ENCODE assay signal across 1 cellular context in genomic region chr14:100654814-100655795, GRCh38.
TF ChIP-seq lines count a peak whose summit lies in the region.

No MANE protein-coding gene starts in this region.

TF ChIP-seq in HepG2, 621 proteins besides CTCF, POLR2A, EP300 and RAD21 (continued from another document and continues in another):
- TF ChIP-seq ZNF407 (CRISPR knock-in tag; IDR thresholded peaks at IDR 0.05; ENCODE audit: not compliant biosample characterization) (no peak), YY1 (IDR thresholded peaks at IDR 0.05; ENCODE audit: insufficient read depth, insufficient replicate concordance, low read depth, low read length) (peak; percentile 45), GMEB1 (CRISPR knock-in tag; IDR thresholded peaks at IDR 0.05; ENCODE audit: borderline replicate concordance) (0 out of 2 replicates have a peak, but pooled peaks have one; percentile 27), MYC (CRISPR knock-in tag; IDR thresholded peaks at IDR 0.05; ENCODE audit: borderline replicate concordance) (peak; percentile 51; the same call in 1 of the 2 replicates), ARID5B (CRISPR knock-in tag; IDR thresholded peaks at IDR 0.05) (peak; percentile 20; the same call in 1 of the 2 replicates), ZGPAT (CRISPR knock-in tag; IDR thresholded peaks at IDR 0.05) (peak; percentile 31; the same call in 1 of the 2 replicates), CENPT (CRISPR knock-in tag; IDR thresholded peaks at IDR 0.05; ENCODE audit: low read depth) (no peak), ZNF580 (CRISPR knock-in tag; IDR thresholded peaks at IDR 0.05; ENCODE audit: borderline replicate concordance, low read depth) (peak; percentile 41; the same call in 1 of the 2 replicates), ZBTB42 (CRISPR knock-in tag; IDR thresholded peaks at IDR 0.05) (0 out of 2 replicates have a peak, but pooled peaks have one; percentile 58), ZNF768 (CRISPR knock-in tag; IDR thresholded peaks at IDR 0.05) (peak; percentile 71), REPIN1 (CRISPR knock-in tag; IDR thresholded peaks at IDR 0.05; ENCODE audit: borderline replicate concordance, low read depth) (0 out of 2 replicates have a peak, but pooled peaks have one; percentile 32), ZNF512B (CRISPR knock-in tag; IDR thresholded peaks at IDR 0.05; ENCODE audit: borderline replicate concordance) (0 out of 2 replicates have a peak, but pooled peaks have one; percentile 72), HNRNPL (IDR thresholded peaks at IDR 0.05; ENCODE audit: low read depth, low read length) (0 out of 2 replicates have a peak, but pooled peaks have one; percentile 58), ZNF772 (CRISPR knock-in tag; IDR thresholded peaks at IDR 0.05) (0 out of 2 replicates have a peak, but pooled peaks have one; percentile 32), ZNF546 (CRISPR knock-in tag; conservative IDR thresholded peaks at IDR 0.05) (peak; percentile 81; the same call in 1 of the 2 replicates), TFE3 (CRISPR knock-in tag; IDR thresholded peaks at IDR 0.05) (no peak), NONO (IDR thresholded peaks at IDR 0.05) (no peak), NONO (CRISPR knock-in tag; conservative IDR thresholded peaks at IDR 0.05) (peak; percentile 35; the same call in 1 of the 2 replicates), SALL1 (CRISPR knock-in tag; IDR thresholded peaks at IDR 0.05) (peak; percentile 47), ZNF773 (CRISPR knock-in tag; IDR thresholded peaks at IDR 0.05; ENCODE audit: borderline replicate concordance) (0 out of 2 replicates have a peak, but pooled peaks have one; percentile 13), NFKB2 (CRISPR knock-in tag; IDR thresholded peaks at IDR 0.05; ENCODE audit: borderline replicate concordance) (peak; percentile 57; the same call in 1 of the 2 replicates), ZSCAN12 (CRISPR knock-in tag; IDR thresholded peaks at IDR 0.05) (no peak), NR2F1 (CRISPR knock-in tag; IDR thresholded peaks at IDR 0.05) (0 out of 4 replicates have a peak, but pooled peaks of 1 of the 2 experiments have one; percentile 22), SPEN (CRISPR knock-in tag; IDR thresholded peaks at IDR 0.05; ENCODE audit: low read depth) (no peak)
- TF ChIP-seq, protein P1, sequence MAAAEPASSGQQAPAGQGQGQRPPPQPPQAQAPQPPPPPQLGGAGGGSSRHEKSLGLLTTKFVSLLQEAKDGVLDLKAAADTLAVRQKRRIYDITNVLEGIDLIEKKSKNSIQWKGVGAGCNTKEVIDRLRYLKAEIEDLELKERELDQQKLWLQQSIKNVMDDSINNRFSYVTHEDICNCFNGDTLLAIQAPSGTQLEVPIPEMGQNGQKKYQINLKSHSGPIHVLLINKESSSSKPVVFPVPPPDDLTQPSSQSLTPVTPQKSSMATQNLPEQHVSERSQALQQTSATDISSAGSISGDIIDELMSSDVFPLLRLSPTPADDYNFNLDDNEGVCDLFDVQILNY (CRISPR knock-in tag; conservative IDR thresholded peaks at IDR 0.05) = no peak
- TF ChIP-seq, protein P2, sequence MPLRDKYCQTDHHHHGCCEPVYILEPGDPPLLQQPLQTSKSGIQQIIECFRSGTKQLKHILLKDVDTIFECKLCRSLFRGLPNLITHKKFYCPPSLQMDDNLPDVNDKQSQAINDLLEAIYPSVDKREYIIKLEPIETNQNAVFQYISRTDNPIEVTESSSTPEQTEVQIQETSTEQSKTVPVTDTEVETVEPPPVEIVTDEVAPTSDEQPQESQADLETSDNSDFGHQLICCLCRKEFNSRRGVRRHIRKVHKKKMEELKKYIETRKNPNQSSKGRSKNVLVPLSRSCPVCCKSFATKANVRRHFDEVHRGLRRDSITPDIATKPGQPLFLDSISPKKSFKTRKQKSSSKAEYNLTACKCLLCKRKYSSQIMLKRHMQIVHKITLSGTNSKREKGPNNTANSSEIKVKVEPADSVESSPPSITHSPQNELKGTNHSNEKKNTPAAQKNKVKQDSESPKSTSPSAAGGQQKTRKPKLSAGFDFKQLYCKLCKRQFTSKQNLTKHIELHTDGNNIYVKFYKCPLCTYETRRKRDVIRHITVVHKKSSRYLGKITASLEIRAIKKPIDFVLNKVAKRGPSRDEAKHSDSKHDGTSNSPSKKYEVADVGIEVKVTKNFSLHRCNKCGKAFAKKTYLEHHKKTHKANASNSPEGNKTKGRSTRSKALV (CRISPR knock-in tag; IDR thresholded peaks at IDR 0.05) = peak; percentile 42; the same call in 1 of the 2 replicates
